In the genomic region with DNA sequence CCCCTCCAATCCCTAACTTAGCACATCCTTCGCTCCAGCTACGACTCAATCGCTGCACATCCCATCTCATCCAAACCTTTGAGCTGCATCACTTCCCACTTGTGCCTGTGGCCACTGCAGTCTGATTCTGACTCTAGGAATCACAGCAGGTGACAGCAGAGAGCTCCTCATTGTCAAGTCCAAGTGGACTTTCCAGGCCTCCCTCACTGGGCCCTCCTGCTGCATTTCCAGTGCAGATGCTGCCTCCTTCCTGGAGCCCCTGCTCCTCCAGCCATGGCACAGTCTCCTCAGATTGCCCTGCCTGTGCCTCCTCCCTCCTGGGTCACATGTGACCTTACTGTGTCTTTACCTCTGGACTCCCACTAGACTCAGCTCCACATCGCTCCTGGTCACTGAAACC, we compare ENCODE assay signal across 17 cellular contexts.
"Had no signal": no experiment of that assay in that cellular context is flagged by ENCODE, and none has a peak within 500 bp of the region (broad histone marks: within the 10 kb centered on the region; RNA-seq: fewer than 3 reads in every experiment).

No MANE protein-coding gene starts in this region.

- H3K4me1 Mint-ChIP-seq: activated naive CD8-positive, alpha-beta T cell treated with anti-CD3 and anti-CD28 coated beads, Interleukin-2, amount 10 ng/mL, durations not matched to agents 7 days and 5 days had no signal

- DNase-seq: activated CD4-positive, alpha-beta T cell treated with anti-CD3 and anti-CD28 coated beads for 1 hour; activated naive CD4-positive, alpha-beta T cell; activated naive CD8-positive, alpha-beta T cell treated with anti-CD3 and anti-CD28 coated beads, Interleukin-2, amount 10 ng/mL, durations not matched to agents 7 days and 5 days; activated T-cell treated with anti-CD3 and anti-CD28 coated beads for 4 hours; amygdala; dermis blood vessel endothelial cell; effector memory CD8-positive, alpha-beta T cell; foreskin keratinocyte; hypothalamus; left lung; mammary epithelial cell; sigmoid colon; stimulated activated CD4-positive, alpha-beta T cell treated with anti-CD3 and anti-CD28 coated beads, Interleukin-4, amount 100 ng/mL, for 24 hours; WERI-Rb-1 had no signal

- H3K9me3 Mint-ChIP-seq: activated naive CD8-positive, alpha-beta T cell treated with anti-CD3 and anti-CD28 coated beads, Interleukin-2, amount 10 ng/mL, durations not matched to agents 7 days and 5 days; effector memory CD8-positive, alpha-beta T cell; stimulated activated effector memory CD8-positive, alpha-beta T cell treated with anti-CD3 and anti-CD28 coated beads, Interleukin-12 subunit alpha, Interleukin-12 subunit beta, amount 100 ng/mL, for 72 hours had no signal

- H3K4me3 Mint-ChIP-seq: activated naive CD8-positive, alpha-beta T cell treated with anti-CD3 and anti-CD28 coated beads, Interleukin-2, amount 10 ng/mL, durations not matched to agents 7 days and 5 days; effector memory CD8-positive, alpha-beta T cell; neural progenitor cell; stimulated activated effector memory CD8-positive, alpha-beta T cell treated with anti-CD3 and anti-CD28 coated beads, Interleukin-12 subunit alpha, Interleukin-12 subunit beta, amount 100 ng/mL, for 72 hours had no signal

- H3K27ac Mint-ChIP-seq: activated naive CD8-positive, alpha-beta T cell treated with anti-CD3 and anti-CD28 coated beads, Interleukin-2, amount 10 ng/mL, durations not matched to agents 7 days and 5 days; neural progenitor cell; stimulated activated effector memory CD8-positive, alpha-beta T cell treated with anti-CD3 and anti-CD28 coated beads, Interleukin-12 subunit alpha, Interleukin-12 subunit beta, amount 100 ng/mL, for 72 hours had no signal

- ATAC-seq: effector memory CD8-positive, alpha-beta T cell; left lung; pancreas; stimulated activated effector memory CD8-positive, alpha-beta T cell treated with anti-CD3 and anti-CD28 coated beads, Interleukin-12 subunit alpha, Interleukin-12 subunit beta, amount 100 ng/mL, for 72 hours had no signal

- H3K36me3 Mint-ChIP-seq: activated naive CD8-positive, alpha-beta T cell treated with anti-CD3 and anti-CD28 coated beads, Interleukin-2, amount 10 ng/mL, durations not matched to agents 7 days and 5 days; stimulated activated effector memory CD8-positive, alpha-beta T cell treated with anti-CD3 and anti-CD28 coated beads, Interleukin-12 subunit alpha, Interleukin-12 subunit beta, amount 100 ng/mL, for 72 hours had no signal
